In genomic region chr6:7589221-7589620, GRCh38 we compare ENCODE assay signal across 8 cellular contexts. TPM values are rescaled to one million over a fixed set of nuclear protein-coding genes. Genes with fewer than 3 reads are reported as not detected.
DNase-seq lines count a peak whose midpoint lies in the region; ATAC-seq and TF ChIP-seq lines count a peak whose summit lies in the region.

No MANE protein-coding gene starts in this region.

- peaks cover 8% of the 10 kb centered on the region; the same call in 1 of the 2 replicates for H4K20me1 ChIP-seq in Karpas-422 (ENCODE audit: insufficient read depth, low read depth, low read length)
- no peaks in the 10 kb centered on the region for H4K20me1 ChIP-seq in mammary epithelial cell (ENCODE audit: insufficient read depth, low read length)

- no peaks in the 10 kb centered on the region for H3K27me3 Mint-ChIP-seq in CD4-positive, alpha-beta T cell
- H3K27me3 Mint-ChIP-seq in nephron (ENCODE audit: low read depth) = no peaks in the 10 kb centered on the region

- no peaks in the 10 kb centered on the region for H3K9me2 ChIP-seq in Karpas-422 (replicated peaks; ENCODE audit: insufficient read depth, low read length)

- peaks cover 27% of the 10 kb centered on the region for H3K36me3 Mint-ChIP-seq in CD4-positive, alpha-beta T cell (ENCODE audit: low read depth)
- H3K36me3 Mint-ChIP-seq in nephron (ENCODE audit: low read depth) = peaks cover 19% of the 10 kb centered on the region

- peaks cover 48% of the 10 kb centered on the region for H3K4me1 Mint-ChIP-seq in CD4-positive, alpha-beta T cell (ENCODE audit: low read depth)
- H3K4me1 Mint-ChIP-seq in nephron = peaks cover 31% of the 10 kb centered on the region

- no peak for DNase-seq in CD4-positive, alpha-beta T cell
- DNase-seq in Karpas-422 (no peak), mammary epithelial cell (no peak), RKO (ENCODE audit: low spot score) (no peak), NCI-H69 (lab: John Stamatoyannopoulos, UW) (no peak)
- no peak for DNase-seq in effector CD8-positive, alpha-beta T cell (lab: John Stamatoyannopoulos, UW)

- H3K4me3 Mint-ChIP-seq in CD4-positive, alpha-beta T cell = peak overlapping the region; percentile 100
- H3K4me3 Mint-ChIP-seq in nephron = peak overlapping the region; percentile 96 to 99 (median 97)

- TF ChIP-seq CTCF in CD4-positive, alpha-beta T cell (IDR thresholded peaks at IDR 0.05) = no peak
- TF ChIP-seq CTCF in mammary epithelial cell (conservative IDR thresholded peaks at IDR 0.05 in 1 of 2, IDR thresholded peaks at IDR 0.05 in 1 of 2; ENCODE audit: extremely low read depth in 1 of 2, insufficient read depth in 1 of 2, low read depth in 1 of 2, low read length in 2 of 2) (no peak), nephron (IDR thresholded peaks at IDR 0.05; ENCODE audit: unreplicated experiment in 3 of 3) (no peak)

- dilution Hi-C loops in mammary epithelial cell (cut with HindIII; ENCODE audit: low sequenced_read_pairs) = loop anchor here (10.0 kb wide), 1 partner anchor 304 kb away; no protein-coding TSS in a partner anchor

- peak overlapping the region; percentile 91 for H3K27ac Mint-ChIP-seq in CD4-positive, alpha-beta T cell
- peak overlapping the region; percentile 85 to 96 (median 95) for H3K27ac Mint-ChIP-seq in nephron

- intact Hi-C loops in CD4-positive, alpha-beta T cell (cut with DNase I, micrococcal nuclease) = loop anchor here in 1 of 2 experiments (5.0 to 10.0 kb wide), 2 partner anchors 326 to 518 kb away; partner anchors contain the start of gene TXNDC5
- intact Hi-C loops in mammary epithelial cell (cut with micrococcal nuclease) = loop anchor here (5.0 kb wide), 1 partner anchor 277 kb away; the partner anchor contains the start of gene SSR1

- ATAC-seq in CD4-positive, alpha-beta T cell (ENCODE audit: poor library complexity) = no peak
- ATAC-seq in HG02571 (IDR thresholded peaks at IDR 0.05; ENCODE audit: unreplicated experiment) = no peak

- H3K27me3 ChIP-seq in CD4-positive, alpha-beta T cell (ENCODE audit: control insufficient read depth, insufficient read depth, low read length) = no peaks in the 10 kb centered on the region
- H3K27me3 ChIP-seq in Karpas-422 (ENCODE audit: low read length) (no peaks in the 10 kb centered on the region), mammary epithelial cell (ENCODE audit: insufficient read depth, low read length) (no peaks in the 10 kb centered on the region)

- H3K9me3 ChIP-seq in CD4-positive, alpha-beta T cell (ENCODE audit: control insufficient read depth, low read length) = no peaks in the 10 kb centered on the region
- H3K9me3 ChIP-seq in Karpas-422 (ENCODE audit: low read length) (no peaks in the 10 kb centered on the region), mammary epithelial cell (replicated peaks; ENCODE audit: insufficient read depth, low read length) (no peaks in the 10 kb centered on the region)

- POLR2A ChIA-PET in CD4-positive, alpha-beta T cell (lab: Charles Lee) = interaction anchor here (0.7 to 1.4 kb wide), 5 partner anchors 11 to 931 kb away, joined by 3 to 6 read pairs (median 4); partner anchors contain the start of genes BLOC1S5 and SSR1

- H3K4me3 ChIP-seq in Karpas-422 (ENCODE audit: low read length) (peak overlapping the region; percentile 90), mammary epithelial cell (replicated peaks in 1 of 3; ENCODE audit: insufficient read depth in 1 of 3, low read depth in 2 of 3, low read length in 3 of 3) (peak overlapping the region in 2 of 3 experiments; percentile 77 to 88)

- BruUV-seq in mammary epithelial cell (replicated peaks; lab: Mats Ljungman, UMichigan) = no TSS peak

- 42% methylated on average over 3 of the region's 3 CpGs for WGBS in mammary epithelial cell (ENCODE audit: low coverage, missing lambda C conversion rate)

- H3K9ac ChIP-seq in Karpas-422 (ENCODE audit: low read length) (peak overlapping the region; percentile 97), mammary epithelial cell (ENCODE audit: insufficient read depth, low read length) (no peak overlapping the region)

- in situ Hi-C loops in mammary epithelial cell (cut with MboI; ENCODE audit: low sequenced_read_pairs in 2 of 2) = loop anchor here (10.0 kb wide), 1 partner anchor 284 kb away; no protein-coding TSS in a partner anchor

- H3K36me3 ChIP-seq in Karpas-422 (ENCODE audit: insufficient read depth, low read length) (peaks cover 6% of the 10 kb centered on the region; the same call in 1 of the 2 replicates), mammary epithelial cell (ENCODE audit: insufficient read depth, low read length) (peaks cover 12% of the 10 kb centered on the region)

- H3K4me2 ChIP-seq in Karpas-422 (ENCODE audit: low read depth, low read length, poor library complexity, severe bottlenecking) (peak overlapping the region; percentile 76), mammary epithelial cell (ENCODE audit: insufficient read depth, low read depth, low read length) (peak overlapping the region; percentile 79)

- CTCF ChIA-PET in CD4-positive, alpha-beta T cell (lab: Charles Lee) = no interaction called here
- CTCF ChIA-PET in mammary epithelial cell (lab: Charles Lee; ENCODE audit: low non-redundant PET) = interaction anchor here (0.6 kb wide), 1 partner anchor 604 kb away, joined by 4 read pairs; no protein-coding TSS in a partner anchor

- H3K79me2 ChIP-seq in Karpas-422 (ENCODE audit: low read length) = peaks cover 34% of the 10 kb centered on the region
- H3K79me2 ChIP-seq in mammary epithelial cell (ENCODE audit: insufficient read depth, low read length) = peaks cover 39% of the 10 kb centered on the region

- no peak overlapping the region for H3K27ac ChIP-seq in CD4-positive, alpha-beta T cell (ENCODE audit: low read depth, low read length)
- H3K27ac ChIP-seq in Karpas-422 (ENCODE audit: low read length) (no peak overlapping the region), mammary epithelial cell (ENCODE audit: insufficient read depth, low read depth, low read length) (peak overlapping the region; percentile 10)

- H3K4me1 ChIP-seq in Karpas-422 (ENCODE audit: low read length) (peaks cover 23% of the 10 kb centered on the region), mammary epithelial cell (ENCODE audit: insufficient read depth, low read length) (peaks cover 11% of the 10 kb centered on the region)

- peak overlapping the region; percentile 90 for H2AFZ ChIP-seq in Karpas-422 (ENCODE audit: low read length)
- H2AFZ ChIP-seq in mammary epithelial cell (ENCODE audit: low read depth, low read length) = no peak overlapping the region

- H3K9me3 Mint-ChIP-seq in CD4-positive, alpha-beta T cell = no peaks in the 10 kb centered on the region
- H3K9me3 Mint-ChIP-seq in nephron = no peaks in the 10 kb centered on the region

RNA-seq across cellular contexts. Expression of gene SNRNP48, which starts 0.8 kb away (rescaled TPM):
- total RNA-seq in CD4-positive, alpha-beta T cell = 10 to 100 TPM; 12.1 to 13.4 TPM
- 8.3 and 13.7 TPM in 2 replicates for total RNA-seq in Karpas-422 (2014; rRNA removed; shearing (Covaris generic); ENCODE audit: low replicate concordance)
- total RNA-seq in mammary epithelial cell = 10 to 100 TPM in 1 of 2 donors, 1 to 10 TPM in 1; 8.8 to 11.7 TPM
- polyA plus RNA-seq in mammary epithelial cell = 5.6 TPM
- 0.47 TPM for polyA minus RNA-seq in mammary epithelial cell

RNA-seq across cellular contexts. Expression of gene DSP, which starts 47.8 kb away (rescaled TPM):
- under 1 TPM in 1 of 2 experiments, not detected in 1; 0.14 TPM for total RNA-seq in CD4-positive, alpha-beta T cell
- 0.04 TPM in 1 of 2 replicates, not detected in the other for total RNA-seq in Karpas-422 (2014; rRNA removed; shearing (Covaris generic); ENCODE audit: low replicate concordance)
- total RNA-seq in mammary epithelial cell = 100 to 1,000 TPM; 397 to 468 TPM
- 93.5 TPM for polyA plus RNA-seq in mammary epithelial cell
- 473 TPM for polyA minus RNA-seq in mammary epithelial cell

Comparison
In these comparisons a context has a peak if more than half of its experiments do, and no peak if none do; other contexts are left out.
1. RNA of gene DSP, which starts 47.8 kb away (total RNA-seq): 397 to 468 TPM in mammary epithelial cell; 0.14 TPM in CD4-positive, alpha-beta T cell and 0.04 TPM in Karpas-422; every median in the first group is over 100 times any median in the second.